ENCODE assay signal across 23 cellular contexts in genomic region chr9:5418481-5418880, GRCh38. TPM values are rescaled to one million over a fixed set of nuclear protein-coding genes. Genes with fewer than 3 reads are reported as not detected.
DNase-seq lines count a peak whose midpoint lies in the region; ATAC-seq, FAIRE-seq and TF ChIP-seq lines count a peak whose summit lies in the region.
"Had no signal": no experiment of that assay in that cellular context is flagged by ENCODE, and none has a peak within 500 bp of the region (broad histone marks: within the 10 kb centered on the region; RNA-seq: fewer than 3 reads in every experiment).

No MANE protein-coding gene starts in this region.

- no peak overlapping the region for H3K27ac ChIP-seq in K562 (ENCODE audit: extremely low read depth, low read depth, low read length)
- H3K27ac ChIP-seq in neuronal stem cell (replicated peaks; ENCODE audit: low read length), result no peak overlapping the region
- H3K27ac ChIP-seq in aorta (ENCODE audit: low read depth in 1 of 2, low read length in 2 of 2), result no peak overlapping the region
- H3K27ac ChIP-seq: BLaER1 had no signal

- H3K36me3 ChIP-seq in K562 (ENCODE audit: control insufficient read depth, insufficient read depth, low read length), result no peaks in the 10 kb centered on the region
- H3K36me3 ChIP-seq in neuronal stem cell (replicated peaks in 1 of 2; ENCODE audit: control insufficient read depth in 2 of 2, insufficient read depth in 2 of 2, low read length in 2 of 2), result peaks cover 0 to 1% of the 10 kb centered on the region in 2 donors
- no peaks in the 10 kb centered on the region for H3K36me3 ChIP-seq in aorta (ENCODE audit: control insufficient read depth in 1 of 2, insufficient read depth in 2 of 2, low read length in 1 of 2)
- H3K36me3 ChIP-seq: BE2C had no signal

- H3K27me3 ChIP-seq in K562 (ENCODE audit: control insufficient read depth in 2 of 2, insufficient read depth in 2 of 2, low read length in 2 of 2) (peaks cover 0 to 10% of the 10 kb centered on the region in 2 experiments; a peak in 3 of 5 replicates), neuronal stem cell (ENCODE audit: control insufficient read depth in 3 of 3, insufficient read depth in 3 of 3, low read depth in 1 of 3, low read length in 3 of 3) (no peaks in the 10 kb centered on the region), aorta (ENCODE audit: control insufficient read depth in 1 of 2, insufficient read depth in 2 of 2, low read length in 1 of 2) (no peaks in the 10 kb centered on the region)
- H3K27me3 ChIP-seq: BE2C, BLaER1 had no signal

- H3K9me3 ChIP-seq in T-helper 17 cell (ENCODE audit: control insufficient read depth, low read length, poor library complexity, severe bottlenecking), result no peaks in the 10 kb centered on the region
- no peaks in the 10 kb centered on the region for H3K9me3 ChIP-seq in K562 (replicated peaks; ENCODE audit: control insufficient read depth, insufficient read depth, low read depth, low read length)
- peaks cover 0 to 4% of the 10 kb centered on the region in 2 donors for H3K9me3 ChIP-seq in neuronal stem cell (replicated peaks in 1 of 2; ENCODE audit: control insufficient read depth in 2 of 2, insufficient read depth in 1 of 2, low read depth in 1 of 2, low read length in 2 of 2)
- no peaks in the 10 kb centered on the region for H3K9me3 ChIP-seq in aorta (ENCODE audit: control insufficient read depth, low read length)
- H3K9me3 ChIP-seq: BE2C, Caco-2 had no signal

- peak overlapping the region; percentile 12 for H3K27ac Mint-ChIP-seq in T-helper 17 cell
- no peak overlapping the region for H3K27ac Mint-ChIP-seq in activated CD4-positive, alpha-beta T cell treated with anti-CD3 and anti-CD28 coated beads, Interleukin-2, amount 10 ng/mL, durations not matched to agents 7 days and 5 days
- H3K27ac Mint-ChIP-seq: CD4-positive, alpha-beta T cell; CD8-positive, alpha-beta T cell had no signal

- TF ChIP-seq POLR2A in K562 (conservative IDR thresholded peaks at IDR 0.05), result no peak

- intact Hi-C loops in K562 (cut with micrococcal nuclease) (no loop called here), aorta (cut with DNase I) (no loop called here)

- TF ChIP-seq EP300 in K562 (IDR thresholded peaks at IDR 0.05; ENCODE audit: low read length), result no peak

- H3K27me3 Mint-ChIP-seq in T-helper 17 cell, result no peaks in the 10 kb centered on the region
- no peaks in the 10 kb centered on the region for H3K27me3 Mint-ChIP-seq in activated CD4-positive, alpha-beta T cell treated with anti-CD3 and anti-CD28 coated beads, Interleukin-2, amount 10 ng/mL, durations not matched to agents 7 days and 5 days
- H3K27me3 Mint-ChIP-seq: CD4-positive, alpha-beta T cell had no signal

- peak overlapping the region; percentile 4 for H3K18ac ChIP-seq in neuronal stem cell (ENCODE audit: low read length)

- H3K4me1 Mint-ChIP-seq in T-helper 17 cell, result peaks cover 19% of the 10 kb centered on the region
- H3K4me1 Mint-ChIP-seq in activated CD4-positive, alpha-beta T cell treated with anti-CD3 and anti-CD28 coated beads, Interleukin-2, amount 10 ng/mL, durations not matched to agents 7 days and 5 days, result no peaks in the 10 kb centered on the region

- POLR2A ChIA-PET in K562 (lab: Yijun Ruan, JAX), result no interaction called here
- POLR2A ChIA-PET in activated CD4-positive, alpha-beta T cell treated with anti-CD3 and anti-CD28 coated beads, Interleukin-2, amount 10 ng/mL, durations not matched to agents 7 days and 5 days (lab: Charles Lee), result no interaction called here

- no peak overlapping the region for H2BK120ac ChIP-seq in neuronal stem cell (ENCODE audit: low read depth, low read length)

- no peak overlapping the region for H2BK15ac ChIP-seq in neuronal stem cell (ENCODE audit: low read length)

- CTCF ChIA-PET in K562 (lab: Yijun Ruan, JAX; ENCODE audit: low intra/inter-chr PET ratio), result no interaction called here
- CTCF ChIA-PET in activated CD4-positive, alpha-beta T cell treated with anti-CD3 and anti-CD28 coated beads, Interleukin-2, amount 10 ng/mL, durations not matched to agents 7 days and 5 days (lab: Charles Lee), result interaction anchor here (0.6 to 1.1 kb wide), 3 partner anchors 27 to 656 kb away, joined by 3 read pairs; no protein-coding TSS in a partner anchor

- H3K4me1 ChIP-seq in K562 (replicated peaks in 1 of 2; ENCODE audit: control insufficient read depth in 2 of 2, insufficient read depth in 2 of 2, low read length in 2 of 2) (peaks cover 0 to 5% of the 10 kb centered on the region in 2 experiments; a peak in 1 of 5 replicates), neuronal stem cell (ENCODE audit: control insufficient read depth in 2 of 2, insufficient read depth in 1 of 2, low read depth in 1 of 2, low read length in 2 of 2) (peaks cover 3 to 8% of the 10 kb centered on the region in 2 donors), aorta (ENCODE audit: control insufficient read depth in 1 of 2, insufficient read depth in 2 of 2, low read length in 2 of 2) (no peaks in the 10 kb centered on the region)
- H3K4me1 ChIP-seq: BE2C, Caco-2 had no signal

- FAIRE-seq in K562 (lab: Jason Lieb, UNC), result no peak
- FAIRE-seq: A204.1, G401.6, GM19239 had no signal

- H3K36me3 Mint-ChIP-seq in T-helper 17 cell (ENCODE audit: low read depth), result peaks cover 23% of the 10 kb centered on the region
- H3K36me3 Mint-ChIP-seq in activated CD4-positive, alpha-beta T cell treated with anti-CD3 and anti-CD28 coated beads, Interleukin-2, amount 10 ng/mL, durations not matched to agents 7 days and 5 days (ENCODE audit: low read depth), result peaks cover 23% of the 10 kb centered on the region

- DNase-seq in T-helper 17 cell (no peak), K562 (ENCODE audit: extremely low read depth in 1 of 4, low spot score in 3 of 4) (no peak), neuronal stem cell (ENCODE audit: low spot score) (no peak), aorta (no peak), left lobe of liver (ENCODE audit: low spot score) (no peak), RPMI8226 (no peak)
- DNase-seq in stimulated activated CD4-positive, alpha-beta T cell treated with anti-CD3 and anti-CD28 coated beads, Interleukin-2, amount 100 ng/mL, for 24 hours, result no peak
- no peak for DNase-seq in activated CD4-positive, alpha-beta T cell treated with anti-CD3 and anti-CD28 coated beads, Interleukin-2, amount 10 ng/mL, durations not matched to agents 7 days and 5 days
- DNase-seq: 8988T; ACHN; BE2C; C1 segment of cervical spinal cord; Caco-2; Calu3; CD4-positive, alpha-beta T cell; CD8-positive, alpha-beta T cell; DMS79 treated with DMSO at 0.1 percent for 48 hours; GF-D8 had no signal

- H2AFZ ChIP-seq in K562 (ENCODE audit: low read depth, low read length), result no peak overlapping the region
- H2AFZ ChIP-seq in neuronal stem cell (ENCODE audit: low read length), result no peak overlapping the region

- peak overlapping the region; percentile 31 for H3K14ac ChIP-seq in neuronal stem cell (ENCODE audit: low read length)

- H2BK5ac ChIP-seq in neuronal stem cell (ENCODE audit: low read length), result no peak overlapping the region

- H3K9me3 Mint-ChIP-seq in activated CD4-positive, alpha-beta T cell treated with anti-CD3 and anti-CD28 coated beads, Interleukin-2, amount 10 ng/mL, durations not matched to agents 7 days and 5 days, result peaks cover 3% of the 10 kb centered on the region

- WGBS in K562 (ENCODE audit: insufficient coverage, low coverage, missing lambda C conversion rate), result 35% methylated on average over 13 of the region's 20 CpGs
- no CpG with 5 or more reads among the region's 20 CpGs for WGBS in neuronal stem cell (ENCODE audit: extremely low coverage in 2 of 2, insufficient read length in 2 of 2, insufficient replicate concordance in 1 of 2), 2 donors
- 92% methylated on average over 18 to 20 of the region's 20 CpGs for WGBS in aorta, 2 donors

- H3K4me2 ChIP-seq in K562 (ENCODE audit: insufficient read depth, low read length), result no peak overlapping the region
- no peak overlapping the region for H3K4me2 ChIP-seq in neuronal stem cell (ENCODE audit: insufficient read depth, low read length, poor library complexity, severe bottlenecking)
- H3K4me2 ChIP-seq: BLaER1 had no signal

- H3K9ac ChIP-seq in K562 (ENCODE audit: insufficient read depth in 1 of 2, low read depth in 2 of 2, low read length in 2 of 2) (no peak overlapping the region), neuronal stem cell (ENCODE audit: low read depth, low read length, poor library complexity) (peak overlapping the region; percentile 63)
- H3K9ac ChIP-seq: BLaER1 had no signal

- no peak overlapping the region for H2BK12ac ChIP-seq in neuronal stem cell (ENCODE audit: low read length)

- H4K91ac ChIP-seq in neuronal stem cell (ENCODE audit: low read depth, low read length, poor library complexity), result no peak overlapping the region

- no peaks in the 10 kb centered on the region for H3K9me1 ChIP-seq in K562 (ENCODE audit: control insufficient read depth, insufficient read depth, low read length)

- in situ Hi-C loops in K562 (cut with MboI), result no loop called here

- BruUV-seq in K562 (replicated peaks; lab: Mats Ljungman, UMichigan), result no TSS peak

- H2AK5ac ChIP-seq in neuronal stem cell (ENCODE audit: low read depth, low read length), result no peak overlapping the region

- no peak for ATAC-seq in T-helper 17 cell
- 0 out of 3 replicates have a peak, but pooled peaks have one; percentile 45 for ATAC-seq in K562
- peak; percentile 19 for ATAC-seq in aorta (ENCODE audit: low FRiP score)
- no peak for ATAC-seq in left lobe of liver
- ATAC-seq: CD8-positive, alpha-beta T cell had no signal

- no peaks in the 10 kb centered on the region for H3K79me2 ChIP-seq in K562 (ENCODE audit: control insufficient read depth, insufficient read depth, low read length)

- H3K4me3 Mint-ChIP-seq in T-helper 17 cell, result no peak overlapping the region
- no peak overlapping the region for H3K4me3 Mint-ChIP-seq in activated CD4-positive, alpha-beta T cell treated with anti-CD3 and anti-CD28 coated beads, Interleukin-2, amount 10 ng/mL, durations not matched to agents 7 days and 5 days
- H3K4me3 Mint-ChIP-seq: CD14-positive monocyte; CD4-positive, alpha-beta T cell; CD8-positive, alpha-beta T cell had no signal

- H3K4ac ChIP-seq in neuronal stem cell (ENCODE audit: low read length), result no peak overlapping the region

- no peak for TF ChIP-seq RAD21 in K562 (CRISPR knock-in tag; conservative IDR thresholded peaks at IDR 0.05 in 1 of 2, IDR thresholded peaks at IDR 0.05 in 1 of 2)

- no peak overlapping the region for H4K8ac ChIP-seq in neuronal stem cell (ENCODE audit: low read depth, low read length)

- H3K79me1 ChIP-seq in neuronal stem cell (ENCODE audit: low read depth, low read length), result no peaks in the 10 kb centered on the region

- peak overlapping the region; percentile 10 for H3K23ac ChIP-seq in neuronal stem cell (ENCODE audit: low read depth, low read length, poor library complexity)

- H4K20me1 ChIP-seq in K562 (replicated peaks; ENCODE audit: control insufficient read depth, insufficient read depth, low read length), result no peaks in the 10 kb centered on the region
- H4K20me1 ChIP-seq: BLaER1 had no signal

- no peak overlapping the region for H3K4me3 ChIP-seq in K562
- no peak overlapping the region for H3K4me3 ChIP-seq in neuronal stem cell (ENCODE audit: low read length in 2 of 2)
- no peak overlapping the region for H3K4me3 ChIP-seq in aorta (ENCODE audit: low read length in 2 of 2)
- H3K4me3 ChIP-seq: BLaER1 had no signal

- TF ChIP-seq CTCF in K562 (IDR thresholded peaks at IDR 0.05 in 2 of 3, conservative IDR thresholded peaks at IDR 0.05 in 1 of 3; ENCODE audit: insufficient read depth in 2 of 3, low read depth in 1 of 3, low read length in 3 of 3), result no peak

RNA-seq across cellular contexts. Expression of gene PLGRKT, which starts 19.2 kb away (rescaled TPM):
- total RNA-seq in T-helper 17 cell, result 10 to 100 TPM; 17.4 to 23.5 TPM
- 0.35 and 0.83 TPM in 2 replicates for total RNA-seq in K562 (2011; cell fraction: chromatin; rRNA removed; ENCODE audit: low replicate concordance)
- total RNA-seq in K562 (2011; cell fraction: nucleolus; rRNA removed), result 1.3 and 1.5 TPM in 2 replicates
- 1.4 and 1.9 TPM in 2 replicates for total RNA-seq in K562 (2011; cell fraction: nucleoplasm; rRNA removed)
- total RNA-seq in K562 (2014; rRNA removed), result 4.5 and 4.7 TPM in 2 replicates
- total RNA-seq in K562 (2014; rRNA removed; fragmentation: Illumina TruSeq; extraction: Trizol), result 9.3 and 11.3 TPM in 2 replicates
- total RNA-seq in K562 (2015; rRNA removed; fragmentation: Illumina TruSeq; extraction: Trizol), result 6.9 and 10.0 TPM in 2 replicates
- 6.5 and 10.4 TPM in 2 replicates for total RNA-seq in K562 (2021)
- 4.7 and 5.2 TPM in 2 replicates for polyA plus RNA-seq in K562 (2011; rRNA removed)
- 0.48 and 2.0 TPM in 2 replicates for polyA plus RNA-seq in K562 (2011; cell fraction: cytosol; rRNA removed)
- polyA plus RNA-seq in K562 (2011; cell fraction: nucleus; rRNA removed), result 0.90 and 1.2 TPM in 2 replicates
- polyA plus RNA-seq in K562 (2012), result 7.5 and 12.7 TPM in 2 replicates
- 5.9 and 6.0 TPM in 2 replicates for polyA plus RNA-seq in K562 (2014; fragmentation: Illumina TruSeq; extraction: Trizol)
- polyA plus RNA-seq in K562 (2014; fragmentation: Nextera tagmentation; extraction: Ambion mirVana), result 10 to 100 TPM; 11.2 to 13.8 TPM
- polyA plus RNA-seq in K562 (2014; rRNA removed), result 6.0 and 6.6 TPM in 2 replicates
- 1.5 and 2.8 TPM in 2 replicates for polyA minus RNA-seq in K562 (2011; rRNA and poly(A)+ RNA removed)
- 2.3 TPM in 1 of 2 replicates, not detected in the other for polyA minus RNA-seq in K562 (2011; cell fraction: cytosol; rRNA and poly(A)+ RNA removed)
- 1.3 and 2.1 TPM in 2 replicates for polyA minus RNA-seq in K562 (2011; cell fraction: nucleus; rRNA and poly(A)+ RNA removed)
- polyA plus RNA-seq in neuronal stem cell (2013, experiment 1 of 2), result 38.1 TPM
- polyA plus RNA-seq in neuronal stem cell (2013, experiment 2 of 2), result 39.9 TPM
- 10 to 100 TPM in 1 of 2 donors, 1 to 10 TPM in 1; 8.8 to 10.6 TPM for total RNA-seq in aorta
- polyA plus RNA-seq in aorta, result 10 to 100 TPM; 12.6 to 31.7 TPM
- total RNA-seq in left lobe of liver, result 12.4 TPM
- 10 to 100 TPM; 35.0 to 35.7 TPM for total RNA-seq in activated CD4-positive, alpha-beta T cell treated with anti-CD3 and anti-CD28 coated beads, Interleukin-2, amount 10 ng/mL, durations not matched to agents 7 days and 5 days

RNA-seq across cellular contexts. Expression of gene CD274, which starts 31.9 kb away (rescaled TPM):
- total RNA-seq in T-helper 17 cell, result 1 to 10 TPM; 4.7 to 6.7 TPM
- total RNA-seq in K562 (2011; cell fraction: chromatin; rRNA removed; ENCODE audit: low replicate concordance), result not detected in 2 replicates
- not detected in 2 replicates for total RNA-seq in K562 (2011; cell fraction: nucleolus; rRNA removed)
- total RNA-seq in K562 (2011; cell fraction: nucleoplasm; rRNA removed), result not detected in 2 replicates
- 0.20 and 0.27 TPM in 2 replicates for total RNA-seq in K562 (2014; rRNA removed)
- 0.47 TPM in 1 of 2 replicates, not detected in the other for total RNA-seq in K562 (2014; rRNA removed; fragmentation: Illumina TruSeq; extraction: Trizol)
- 0.26 and 0.51 TPM in 2 replicates for total RNA-seq in K562 (2015; rRNA removed; fragmentation: Illumina TruSeq; extraction: Trizol)
- 0.18 and 0.24 TPM in 2 replicates for total RNA-seq in K562 (2021)
- polyA plus RNA-seq in K562 (2011; rRNA removed), result 0.18 TPM in 1 of 2 replicates, not detected in the other
- polyA plus RNA-seq in K562 (2011; cell fraction: cytosol; rRNA removed), result not detected in 2 replicates
- 0.07 and 0.34 TPM in 2 replicates for polyA plus RNA-seq in K562 (2011; cell fraction: nucleus; rRNA removed)
- polyA plus RNA-seq in K562 (2012), result 0.09 and 0.18 TPM in 2 replicates
- polyA plus RNA-seq in K562 (2014; fragmentation: Illumina TruSeq; extraction: Trizol), result 0.07 and 0.33 TPM in 2 replicates
- under 1 TPM in 1 of 2 experiments, not detected in 1; 0.32 TPM for polyA plus RNA-seq in K562 (2014; fragmentation: Nextera tagmentation; extraction: Ambion mirVana)
- polyA plus RNA-seq in K562 (2014; rRNA removed), result 0.34 TPM in 1 of 2 replicates, not detected in the other
- polyA minus RNA-seq in K562 (2011; rRNA and poly(A)+ RNA removed), result not detected in 2 replicates
- polyA minus RNA-seq in K562 (2011; cell fraction: cytosol; rRNA and poly(A)+ RNA removed), result not detected in 2 replicates
- polyA minus RNA-seq in K562 (2011; cell fraction: nucleus; rRNA and poly(A)+ RNA removed), result not detected in 2 replicates
- polyA plus RNA-seq in neuronal stem cell (2013, experiment 1 of 2), result 0.06 TPM
- polyA plus RNA-seq in neuronal stem cell (2013, experiment 2 of 2), result 0.06 TPM
- 1 to 10 TPM; 3.8 to 5.7 TPM for total RNA-seq in aorta
- polyA plus RNA-seq in aorta, result 1 to 10 TPM; 1.9 to 2.1 TPM
- 1.0 TPM for total RNA-seq in left lobe of liver
- total RNA-seq in activated CD4-positive, alpha-beta T cell treated with anti-CD3 and anti-CD28 coated beads, Interleukin-2, amount 10 ng/mL, durations not matched to agents 7 days and 5 days, result 10 to 100 TPM; 10.5 to 10.7 TPM
- total RNA-seq: Caco-2 had no signal

Comparison
In these comparisons a context has a peak if more than half of its experiments do, and no peak if none do; other contexts are left out.
1. ATAC-seq: peak in K562 (single experiment) and aorta (single experiment); none in T-helper 17 cell (single experiment) and left lobe of liver (single experiment).